In genomic region chr1:173476197-173476663, GRCh38 we compare ENCODE assay signal across 8 cellular contexts. TPM values are rescaled to one million over a fixed set of nuclear protein-coding genes. Genes with fewer than 3 reads are reported as not detected.
DNase-seq lines count a peak whose midpoint lies in the region; ATAC-seq, FAIRE-seq and TF ChIP-seq lines count a peak whose summit lies in the region.

No MANE protein-coding gene starts in this region.

- H3K4me1 Mint-ChIP-seq in CD4-positive, alpha-beta T cell (ENCODE audit: low read depth), result peaks cover 69% of the 10 kb centered on the region

- H3K4me3 Mint-ChIP-seq in CD4-positive, alpha-beta T cell, result peak overlapping the region; percentile 93

- H3K4me3 ChIP-seq in effector memory CD4-positive, alpha-beta T cell (ENCODE audit: insufficient read depth, low read depth, low read length, poor library complexity, severe bottlenecking), result peak overlapping the region; percentile 86
- peak overlapping the region; percentile 61 for H3K4me3 ChIP-seq in neuron (ENCODE audit: low read length)

- intact Hi-C loops in CD4-positive, alpha-beta T cell (cut with DNase I, micrococcal nuclease), result loop anchor here (1.0 to 5.0 kb wide), 5 partner anchors 45 to 944 kb away; partner anchors contain the start of genes GAS5 (in 1 of the 2), SUCO (in 1 of the 2) and ZBTB37 (in 1 of the 2)

- CTCF ChIA-PET in CD4-positive, alpha-beta T cell (lab: Charles Lee), result interaction anchor here (0.9 to 2.9 kb wide), 3 partner anchors 46 to 294 kb away, joined by 4 to 14 read pairs (median 4); no protein-coding TSS in a partner anchor

- peak overlapping the region; percentile 82 for H3K27ac Mint-ChIP-seq in CD4-positive, alpha-beta T cell

- peak overlapping the region; percentile 85 for H2AFZ ChIP-seq in neuron (ENCODE audit: low read depth, low read length)

- H3K9me3 ChIP-seq in CD4-positive, alpha-beta T cell (ENCODE audit: control insufficient read depth, low read length), result no peaks in the 10 kb centered on the region
- H3K9me3 ChIP-seq in effector memory CD4-positive, alpha-beta T cell (ENCODE audit: control insufficient read depth, low read length), result no peaks in the 10 kb centered on the region
- H3K9me3 ChIP-seq in neuron (ENCODE audit: low read length), result no peaks in the 10 kb centered on the region

- peak overlapping the region; percentile 89 for H3K27ac ChIP-seq in CD4-positive, alpha-beta T cell (ENCODE audit: low read depth, low read length)
- H3K27ac ChIP-seq in effector memory CD4-positive, alpha-beta T cell (ENCODE audit: insufficient read depth, low read length, poor library complexity, severe bottlenecking), result peak overlapping the region; percentile 88

- H3K36me3 ChIP-seq in effector memory CD4-positive, alpha-beta T cell (ENCODE audit: control insufficient read depth, insufficient read depth, low read length), result peaks cover 13% of the 10 kb centered on the region
- H3K36me3 ChIP-seq in neuron (ENCODE audit: insufficient read depth, low read length), result peaks cover 16% of the 10 kb centered on the region

- FAIRE-seq in urothelium cell line (lab: Jason Lieb, UNC), result no peak

- ATAC-seq in CD4-positive, alpha-beta T cell (ENCODE audit: poor library complexity), result no peak

- DNase-seq in CD4-positive, alpha-beta T cell, result no peak
- DNase-seq in NCI-H69 (lab: John Stamatoyannopoulos, UW), result peak; percentile 67
- DNase-seq in effector memory CD4-positive, alpha-beta T cell, result no peak
- DNase-seq in urothelium cell line (ENCODE audit: low spot score), result no peak
- DNase-seq in nucleus accumbens (lab: John Stamatoyannopoulos, UW), result no peak
- no peak for DNase-seq in stimulated activated CD4-positive, alpha-beta T cell treated with anti-CD3 and anti-CD28 coated beads, Interleukin-1b, Interleukin-23, amount 100 ng/mL, for 48 hours
- no peak for DNase-seq in cortex of kidney (lab: John Stamatoyannopoulos, UW)

- H3K36me3 Mint-ChIP-seq in CD4-positive, alpha-beta T cell (ENCODE audit: low read depth), result peaks cover 50% of the 10 kb centered on the region

- TF ChIP-seq CTCF in CD4-positive, alpha-beta T cell (IDR thresholded peaks at IDR 0.05), result no peak

- H3K27me3 Mint-ChIP-seq in CD4-positive, alpha-beta T cell, result no peaks in the 10 kb centered on the region

- POLR2A ChIA-PET in CD4-positive, alpha-beta T cell (lab: Charles Lee), result interaction anchor here (0.5 to 3.9 kb wide), 18 partner anchors 9 to 1525 kb away, joined by 3 to 36 read pairs (median 6); partner anchors contain the start of genes CACYBP, CENPL, DARS2 and GAS5

- no peaks in the 10 kb centered on the region for H3K27me3 ChIP-seq in CD4-positive, alpha-beta T cell (ENCODE audit: control insufficient read depth, insufficient read depth, low read length)
- no peaks in the 10 kb centered on the region for H3K27me3 ChIP-seq in effector memory CD4-positive, alpha-beta T cell (replicated peaks; ENCODE audit: control insufficient read depth, insufficient read depth, low read length, poor library complexity, severe bottlenecking)
- H3K27me3 ChIP-seq in neuron (ENCODE audit: insufficient read depth, low read length), result no peaks in the 10 kb centered on the region

- peaks cover 25% of the 10 kb centered on the region for H3K4me1 ChIP-seq in effector memory CD4-positive, alpha-beta T cell (ENCODE audit: control insufficient read depth, insufficient read depth, low read length, poor library complexity, severe bottlenecking)
- H3K4me1 ChIP-seq in neuron (ENCODE audit: insufficient read depth, low read length), result peaks cover 23% of the 10 kb centered on the region

- H3K9me3 Mint-ChIP-seq in CD4-positive, alpha-beta T cell, result peaks cover 2% of the 10 kb centered on the region

RNA-seq across cellular contexts. Expression of gene PRDX6, which starts 0.9 kb away (rescaled TPM):
- 100 to 1,000 TPM; 101 to 102 TPM for total RNA-seq in CD4-positive, alpha-beta T cell
